In the genomic region with DNA sequence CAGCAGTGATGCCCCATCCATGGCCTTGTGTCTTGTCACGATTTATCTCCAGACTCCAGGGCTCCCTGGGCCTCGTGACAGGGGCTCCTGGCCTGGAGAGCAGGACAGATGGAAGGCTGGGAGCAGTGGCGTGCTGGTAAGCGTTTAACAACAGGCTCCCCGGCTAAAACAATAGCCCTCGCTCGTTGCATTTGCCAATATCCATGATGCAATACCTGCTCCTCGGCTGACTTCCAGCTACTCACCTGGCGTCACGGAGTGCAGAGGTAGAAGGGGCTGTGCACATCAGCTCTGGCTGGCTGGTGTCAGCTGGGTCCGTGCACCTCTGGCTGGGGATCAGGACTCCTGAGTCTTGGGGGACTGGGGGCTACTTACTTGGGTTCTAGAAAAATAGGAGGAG, we compare ENCODE assay signal across 1 cellular context.
TF ChIP-seq lines count a peak whose summit lies in the region.

No MANE protein-coding gene starts in this region.

TF ChIP-seq in H1, 55 proteins besides CTCF, POLR2A, EP300 and RAD21:
- TF ChIP-seq EGR1 (IDR thresholded peaks at IDR 0.05; ENCODE audit: borderline replicate concordance, low read depth, low read length) (no peak), SIRT6 (IDR thresholded peaks at IDR 0.05; ENCODE audit: low read length) (no peak), JUND (IDR thresholded peaks at IDR 0.05; ENCODE audit: low read length) (peak; percentile 82), CEBPB (IDR thresholded peaks at IDR 0.05; ENCODE audit: low read depth, low read length) (peak; percentile 99), SIX5 (IDR thresholded peaks at IDR 0.05; ENCODE audit: low read depth, low read length) (no peak), POLR2AphosphoS5 (IDR thresholded peaks at IDR 0.05; ENCODE audit: low read depth, low read length) (peak; percentile 49; the same call in 1 of the 2 replicates), CREB1 (IDR thresholded peaks at IDR 0.05) (peak; percentile 35; the same call in 1 of the 2 replicates), ZNF274 (IDR thresholded peaks at IDR 0.05; ENCODE audit: borderline replicate concordance, extremely low read depth, low read length) (no peak), FOSL1 (IDR thresholded peaks at IDR 0.05; ENCODE audit: insufficient read depth, low read depth, low read length) (no peak)
- TF ChIP-seq, protein P1, sequence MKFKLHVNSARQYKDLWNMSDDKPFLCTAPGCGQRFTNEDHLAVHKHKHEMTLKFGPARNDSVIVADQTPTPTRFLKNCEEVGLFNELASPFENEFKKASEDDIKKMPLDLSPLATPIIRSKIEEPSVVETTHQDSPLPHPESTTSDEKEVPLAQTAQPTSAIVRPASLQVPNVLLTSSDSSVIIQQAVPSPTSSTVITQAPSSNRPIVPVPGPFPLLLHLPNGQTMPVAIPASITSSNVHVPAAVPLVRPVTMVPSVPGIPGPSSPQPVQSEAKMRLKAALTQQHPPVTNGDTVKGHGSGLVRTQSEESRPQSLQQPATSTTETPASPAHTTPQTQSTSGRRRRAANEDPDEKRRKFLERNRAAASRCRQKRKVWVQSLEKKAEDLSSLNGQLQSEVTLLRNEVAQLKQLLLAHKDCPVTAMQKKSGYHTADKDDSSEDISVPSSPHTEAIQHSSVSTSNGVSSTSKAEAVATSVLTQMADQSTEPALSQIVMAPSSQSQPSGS (IDR thresholded peaks at IDR 0.05; ENCODE audit: low read length) = peak; percentile 81; the same call in 1 of the 2 replicates
- TF ChIP-seq, protein P2, sequence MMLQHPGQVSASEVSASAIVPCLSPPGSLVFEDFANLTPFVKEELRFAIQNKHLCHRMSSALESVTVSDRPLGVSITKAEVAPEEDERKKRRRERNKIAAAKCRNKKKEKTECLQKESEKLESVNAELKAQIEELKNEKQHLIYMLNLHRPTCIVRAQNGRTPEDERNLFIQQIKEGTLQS (IDR thresholded peaks at IDR 0.05; ENCODE audit: insufficient read depth, low read depth, low read length) = peak; percentile 84
- TF ChIP-seq, protein P3, sequence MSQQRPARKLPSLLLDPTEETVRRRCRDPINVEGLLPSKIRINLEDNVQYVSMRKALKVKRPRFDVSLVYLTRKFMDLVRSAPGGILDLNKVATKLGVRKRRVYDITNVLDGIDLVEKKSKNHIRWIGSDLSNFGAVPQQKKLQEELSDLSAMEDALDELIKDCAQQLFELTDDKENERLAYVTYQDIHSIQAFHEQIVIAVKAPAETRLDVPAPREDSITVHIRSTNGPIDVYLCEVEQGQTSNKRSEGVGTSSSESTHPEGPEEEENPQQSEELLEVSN (IDR thresholded peaks at IDR 0.05) = 0 out of 2 replicates have a peak, but pooled peaks have one; percentile 25
- TF ChIP-seq, protein P4, sequence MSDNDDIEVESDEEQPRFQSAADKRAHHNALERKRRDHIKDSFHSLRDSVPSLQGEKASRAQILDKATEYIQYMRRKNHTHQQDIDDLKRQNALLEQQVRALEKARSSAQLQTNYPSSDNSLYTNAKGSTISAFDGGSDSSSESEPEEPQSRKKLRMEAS (IDR thresholded peaks at IDR 0.05) = peak; percentile 20
